In the genomic region with DNA sequence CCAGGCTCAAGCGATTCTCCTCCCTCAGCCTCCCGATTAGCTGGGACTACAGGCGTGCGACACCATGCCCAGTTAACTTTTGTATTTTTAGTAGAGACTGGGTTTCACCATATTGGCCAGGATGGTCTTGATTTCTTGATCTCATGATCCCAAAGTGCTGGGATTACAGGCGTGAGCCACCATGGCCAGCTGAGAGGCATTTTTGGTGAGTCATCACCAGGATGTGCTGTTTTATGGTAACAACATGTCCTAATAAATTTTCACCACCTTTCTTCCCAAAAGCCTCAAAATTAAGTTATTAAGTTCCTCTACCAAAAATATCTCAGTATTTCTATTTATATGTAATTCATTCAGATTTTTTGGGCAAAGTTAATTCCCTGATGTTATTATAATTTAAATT, we compare ENCODE assay signal across 1 cellular context.
TF ChIP-seq lines count a peak whose summit lies in the region.

No MANE protein-coding gene starts in this region.

TF ChIP-seq in SK-N-SH, 30 proteins besides CTCF, POLR2A, EP300 and RAD21 (continued from another document):
- TF ChIP-seq, protein P1, sequence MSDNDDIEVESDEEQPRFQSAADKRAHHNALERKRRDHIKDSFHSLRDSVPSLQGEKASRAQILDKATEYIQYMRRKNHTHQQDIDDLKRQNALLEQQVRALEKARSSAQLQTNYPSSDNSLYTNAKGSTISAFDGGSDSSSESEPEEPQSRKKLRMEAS (IDR thresholded peaks at IDR 0.05; ENCODE audit: low read depth): no peak
- no peak for TF ChIP-seq GATA2 (CRISPR knock-in tag; IDR thresholded peaks at IDR 0.05)
- TF ChIP-seq TAF1 (IDR thresholded peaks at IDR 0.05; ENCODE audit: borderline replicate concordance, low read depth, low read length): no peak
- no peak for TF ChIP-seq MEF2A (IDR thresholded peaks at IDR 0.05; ENCODE audit: borderline replicate concordance, low read depth)
- TF ChIP-seq, protein P2, sequence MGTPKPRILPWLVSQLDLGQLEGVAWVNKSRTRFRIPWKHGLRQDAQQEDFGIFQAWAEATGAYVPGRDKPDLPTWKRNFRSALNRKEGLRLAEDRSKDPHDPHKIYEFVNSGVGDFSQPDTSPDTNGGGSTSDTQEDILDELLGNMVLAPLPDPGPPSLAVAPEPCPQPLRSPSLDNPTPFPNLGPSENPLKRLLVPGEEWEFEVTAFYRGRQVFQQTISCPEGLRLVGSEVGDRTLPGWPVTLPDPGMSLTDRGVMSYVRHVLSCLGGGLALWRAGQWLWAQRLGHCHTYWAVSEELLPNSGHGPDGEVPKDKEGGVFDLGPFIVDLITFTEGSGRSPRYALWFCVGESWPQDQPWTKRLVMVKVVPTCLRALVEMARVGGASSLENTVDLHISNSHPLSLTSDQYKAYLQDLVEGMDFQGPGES (IDR thresholded peaks at IDR 0.05; ENCODE audit: low read depth, low read length): no peak
- no peak for TF ChIP-seq CHD2 (IDR thresholded peaks at IDR 0.05; ENCODE audit: low read length, partially characterized antibody)
- TF ChIP-seq EZH2phosphoT487 (IDR thresholded peaks at IDR 0.05; ENCODE audit: borderline replicate concordance, low read depth): no peak
- no peak for TF ChIP-seq RXRA (IDR thresholded peaks at IDR 0.05; ENCODE audit: borderline replicate concordance, low read depth)
